ENCODE assay signal across 9 cellular contexts in the genomic region with DNA sequence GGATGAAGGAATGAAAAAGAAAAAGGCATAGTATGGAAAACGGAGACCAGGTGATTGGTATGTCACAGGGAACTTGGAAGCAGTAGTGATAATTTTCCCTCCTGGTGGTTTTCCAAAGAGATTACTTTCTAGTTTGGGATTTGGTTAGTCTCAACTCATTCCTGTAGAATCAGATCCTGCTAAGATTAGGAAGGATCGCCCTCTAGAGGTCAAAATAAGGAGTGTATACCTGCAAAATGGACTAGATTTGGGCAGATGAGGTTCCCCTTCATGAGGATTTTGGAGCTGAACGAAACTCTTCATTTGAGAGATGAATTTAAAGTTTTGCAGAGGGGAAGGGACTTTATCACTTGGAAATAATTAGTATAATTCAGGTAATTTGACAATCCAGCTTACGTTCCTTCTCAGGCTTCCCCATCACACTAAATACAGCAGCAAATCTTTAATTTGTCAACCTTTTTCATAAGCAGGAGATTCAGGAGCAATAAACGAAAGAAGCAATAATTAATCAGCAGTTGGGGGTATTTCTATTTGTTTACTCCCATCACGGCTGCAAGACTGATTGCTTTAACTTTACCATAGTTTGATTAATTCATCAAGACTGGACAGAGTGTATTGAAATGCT.
DNase-seq lines count a peak whose midpoint lies in the region; ATAC-seq, FAIRE-seq and TF ChIP-seq lines count a peak whose summit lies in the region.
"Had no signal": no experiment of that assay in that cellular context is flagged by ENCODE, and none has a peak within 500 bp of the region (broad histone marks: within the 10 kb centered on the region; RNA-seq: fewer than 3 reads in every experiment).

No MANE protein-coding gene starts in this region.

- WGBS in hepatocyte (ENCODE audit: low lambda C conversion rate, missing lambda C conversion rate): 13% methylated on average over 6 of the region's 6 CpGs

- H3K36me3 ChIP-seq in astrocyte (ENCODE audit: insufficient read depth, low read length): no peaks in the 10 kb centered on the region
- H3K36me3 ChIP-seq in hepatocyte (replicated peaks; ENCODE audit: insufficient read depth, low read depth): no peaks in the 10 kb centered on the region

- no peaks in the 10 kb centered on the region for H3K79me2 ChIP-seq in astrocyte (ENCODE audit: insufficient read depth, low read length)
- no peaks in the 10 kb centered on the region for H3K79me2 ChIP-seq in hepatocyte

- H3K9me3 ChIP-seq in astrocyte (ENCODE audit: insufficient read depth, low read depth, low read length) (no peaks in the 10 kb centered on the region), hepatocyte (ENCODE audit: low read depth) (no peaks in the 10 kb centered on the region)

- H3K4me1 Mint-ChIP-seq in astrocyte (ENCODE audit: low read depth, unreplicated experiment): no peaks in the 10 kb centered on the region

- FAIRE-seq in astrocyte (lab: Jason Lieb, UNC): peak; percentile 62

- peak; percentile 11 for DNase-seq in stimulated activated CD4-positive, alpha-beta T cell treated with anti-CD3 and anti-CD28 coated beads, Interleukin-4, amount 100 ng/mL, for 24 hours
- DNase-seq in stimulated activated CD4-positive, alpha-beta T cell treated with anti-CD3 and anti-CD28 coated beads, Interleukin-4, amount 100 ng/mL, for 4 hours: no peak
- DNase-seq in NCI-H2227 (lab: John Stamatoyannopoulos, UW; ENCODE audit: unreplicated experiment) (peak; percentile 69), astrocyte (ENCODE audit: low read depth) (peak; percentile 25), hepatocyte (ENCODE audit: low spot score) (peak; percentile 72), smooth muscle cell of the brain vasculature (ENCODE audit: low read depth, low spot score) (peak; percentile 23)

- TF ChIP-seq CTCF in astrocyte (IDR thresholded peaks at IDR 0.05; ENCODE audit: insufficient read depth, low read depth, low read length): peak; percentile 85
- peak; percentile 86 for TF ChIP-seq CTCF in hepatocyte (IDR thresholded peaks at IDR 0.05; ENCODE audit: poor library complexity)

- ATAC-seq in HG02642 (IDR thresholded peaks at IDR 0.05; ENCODE audit: poor library complexity, unreplicated experiment): peak; percentile 74
- no peak for ATAC-seq in HG02798 (IDR thresholded peaks at IDR 0.05; ENCODE audit: poor library complexity, unreplicated experiment)

- peaks cover 11% of the 10 kb centered on the region for H3K9me3 Mint-ChIP-seq in astrocyte (ENCODE audit: unreplicated experiment)

- H3K27me3 ChIP-seq in astrocyte (ENCODE audit: insufficient read depth, low read length) (peaks cover 2% of the 10 kb centered on the region), hepatocyte (no peaks in the 10 kb centered on the region)

- no peaks in the 10 kb centered on the region for H3K4me1 ChIP-seq in astrocyte (ENCODE audit: insufficient read depth, low read length)
- no peaks in the 10 kb centered on the region for H3K4me1 ChIP-seq in hepatocyte (ENCODE audit: insufficient read depth)

- H4K20me1 ChIP-seq in astrocyte (ENCODE audit: insufficient read depth, low read length) (no peaks in the 10 kb centered on the region), hepatocyte (ENCODE audit: insufficient read depth, poor library complexity, severe bottlenecking) (no peaks in the 10 kb centered on the region)

- H3K27me3 Mint-ChIP-seq in astrocyte (ENCODE audit: low read depth, unreplicated experiment): no peaks in the 10 kb centered on the region

- H3K4me3 ChIP-seq in astrocyte (ENCODE audit: insufficient read depth, low read depth, low read length) (no peak overlapping the region), hepatocyte (no peak overlapping the region)

- H3K9ac ChIP-seq in astrocyte (ENCODE audit: low read length): no peak overlapping the region

- H3K4me2 ChIP-seq in astrocyte (ENCODE audit: low read length) (no peak overlapping the region), hepatocyte (no peak overlapping the region)

- no peak overlapping the region for H3K4me3 Mint-ChIP-seq in astrocyte (ENCODE audit: unreplicated experiment)

- H2AFZ ChIP-seq in astrocyte (ENCODE audit: low read depth, low read length) (no peak overlapping the region), hepatocyte (no peak overlapping the region)

- H3K27ac ChIP-seq in astrocyte (ENCODE audit: low read depth, low read length) (no peak overlapping the region), hepatocyte (no peak overlapping the region)
- H3K27ac ChIP-seq: epithelial cell of prostate had no signal

- peaks cover 2% of the 10 kb centered on the region for H3K36me3 Mint-ChIP-seq in astrocyte (ENCODE audit: low read depth, unreplicated experiment)

- no peaks in the 10 kb centered on the region for H3K9me2 ChIP-seq in hepatocyte (replicated peaks; ENCODE audit: insufficient read depth)

- H3K27ac Mint-ChIP-seq in astrocyte (ENCODE audit: unreplicated experiment): no peak overlapping the region

Comparison
In these comparisons a context has a peak if more than half of its experiments do, and no peak if none do; other contexts are left out.
1. DNase-seq: peak in stimulated activated CD4-positive, alpha-beta T cell treated with anti-CD3 and anti-CD28 coated beads, Interleukin-4, amount 100 ng/mL, for 24 hours (single experiment), NCI-H2227 (single experiment), astrocyte (single experiment), hepatocyte (single experiment) and smooth muscle cell of the brain vasculature (single experiment); none in stimulated activated CD4-positive, alpha-beta T cell treated with anti-CD3 and anti-CD28 coated beads, Interleukin-4, amount 100 ng/mL, for 4 hours (0 of 2).